In genomic region chr14:94805726-94806288, GRCh38 we compare ENCODE assay signal across 24 cellular contexts. TPM values are rescaled to one million over a fixed set of nuclear protein-coding genes. Genes with fewer than 3 reads are reported as not detected.
DNase-seq lines count a peak whose midpoint lies in the region; ATAC-seq and TF ChIP-seq lines count a peak whose summit lies in the region.
"Had no signal": no experiment of that assay in that cellular context is flagged by ENCODE, and none has a peak within 500 bp of the region (broad histone marks: within the 10 kb centered on the region; RNA-seq: fewer than 3 reads in every experiment).

No MANE protein-coding gene starts in this region.

- H3K4me3 Mint-ChIP-seq in type B pancreatic cell = no peak overlapping the region
- H3K4me3 Mint-ChIP-seq: CD14-positive monocyte, endodermal cell, T-helper 17 cell had no signal

- no peak for TF ChIP-seq POLR2A in prostate gland (IDR thresholded peaks at IDR 0.05)

- peaks cover 16% of the 10 kb centered on the region for H3K27me3 Mint-ChIP-seq in type B pancreatic cell

- no peaks in the 10 kb centered on the region for H3K36me3 Mint-ChIP-seq in type B pancreatic cell
- H3K36me3 Mint-ChIP-seq: CD14-positive monocyte had no signal

- H3K4me1 ChIP-seq in prostate gland (replicated peaks) = peaks cover 3% of the 10 kb centered on the region
- H3K4me1 ChIP-seq: heart left ventricle had no signal

- no peak for ATAC-seq in HG02970 (IDR thresholded peaks at IDR 0.05; ENCODE audit: low FRiP score, unreplicated experiment)
- ATAC-seq: heart left ventricle, left colon, T-helper 17 cell had no signal

- H3K36me3 ChIP-seq in MG63 (no peaks in the 10 kb centered on the region), prostate gland (no peaks in the 10 kb centered on the region)
- H3K36me3 ChIP-seq: ascending aorta, heart left ventricle, neutrophil had no signal

- peak; percentile 71 for DNase-seq in AG10803 (ENCODE audit: low read depth)
- peak; percentile 55 for DNase-seq in MG63
- DNase-seq in fibroblast of peridontal ligament (ENCODE audit: extremely low read depth) = peak; percentile 55
- DNase-seq in prostate gland (ENCODE audit: low spot score) = peak; percentile 76
- no peak for DNase-seq in dorsolateral prefrontal cortex
- no peak for DNase-seq in type B pancreatic cell (ENCODE audit: extremely low spot score, unreplicated experiment)
- no peak for DNase-seq in NCI-H510A (lab: John Stamatoyannopoulos, UW)
- DNase-seq: activated CD4-positive, alpha-beta T cell treated with anti-CD3 and anti-CD28 coated beads for 4 hours; activated naive CD4-positive, alpha-beta T cell treated with anti-CD3 and anti-CD28 coated beads, Interleukin-2, amount 50 U/mL, for 16 hours; endodermal cell; heart left ventricle; NCI-H1417; NCI-H2107; NCI-H524 treated with DMSO at 0.1 percent for 48 hours; stimulated activated CD4-positive, alpha-beta T cell treated with anti-CD3 and anti-CD28 coated beads, Interleukin-4, amount 100 ng/mL, for 24 hours; stimulated activated naive CD4-positive, alpha-beta T cell treated with Interleukin-2 at 50 U/mL for 16 hours; T-helper 17 cell; trophoblast cell had no signal

- no peak overlapping the region for H3K27ac ChIP-seq in prostate gland
- H3K27ac ChIP-seq in dorsolateral prefrontal cortex = no peak overlapping the region
- H3K27ac ChIP-seq: ascending aorta, neutrophil had no signal

- H3K27me3 ChIP-seq in MG63 = no peaks in the 10 kb centered on the region
- no peaks in the 10 kb centered on the region for H3K27me3 ChIP-seq in prostate gland (replicated peaks; ENCODE audit: insufficient read depth)
- peaks cover 0 to 9% (median 0%) of the 10 kb centered on the region in 45 donors for H3K27me3 ChIP-seq in dorsolateral prefrontal cortex
- H3K27me3 ChIP-seq: ascending aorta had no signal

- peaks cover 12% of the 10 kb centered on the region for H3K4me1 Mint-ChIP-seq in type B pancreatic cell (ENCODE audit: unreplicated experiment)
- H3K4me1 Mint-ChIP-seq: CD14-positive monocyte, T-helper 17 cell had no signal

- no peak overlapping the region for H3K27ac Mint-ChIP-seq in type B pancreatic cell
- H3K27ac Mint-ChIP-seq: CD14-positive monocyte, endodermal cell, T-helper 17 cell had no signal

- TF ChIP-seq CTCF in AG10803 (conservative IDR thresholded peaks at IDR 0.05; ENCODE audit: low read length) = no peak
- TF ChIP-seq CTCF in prostate gland (IDR thresholded peaks at IDR 0.05) = no peak
- TF ChIP-seq CTCF in dorsolateral prefrontal cortex (IDR thresholded peaks at IDR 0.05 in 54 of 56, conservative IDR thresholded peaks at IDR 0.05 in 2 of 56; ENCODE audit: low read depth in 1 of 56, partially characterized antibody in 56 of 56) = no peak
- no peak for TF ChIP-seq CTCF in type B pancreatic cell (conservative IDR thresholded peaks at IDR 0.05)

- H3K9me3 ChIP-seq in MG63 (no peaks in the 10 kb centered on the region), prostate gland (no peaks in the 10 kb centered on the region)
- H3K9me3 ChIP-seq: ascending aorta, heart left ventricle, neutrophil had no signal

- H3K4me3 ChIP-seq in AG10803 (ENCODE audit: low read length) (no peak overlapping the region), MG63 (no peak overlapping the region), prostate gland (no peak overlapping the region), dorsolateral prefrontal cortex (no peak overlapping the region)
- H3K4me3 ChIP-seq: ascending aorta, heart left ventricle had no signal

- no peaks in the 10 kb centered on the region for H3K9me3 Mint-ChIP-seq in type B pancreatic cell
- H3K9me3 Mint-ChIP-seq: CD14-positive monocyte, endodermal cell had no signal

- whole genome bisulfite sequencing in prostate gland = 7% methylated on average over 5 of the region's 5 CpGs

- intact Hi-C loops in prostate gland (cut with DNase I) (no loop called here), dorsolateral prefrontal cortex (cut with DNase I) (no loop called here)

RNA-seq across cellular contexts. Expression of gene GSC, which starts 35.9 kb away (rescaled TPM):
- 0.26 TPM in 1 of 2 replicates, not detected in the other for total RNA-seq in MG63 (2014; rRNA removed; shearing (Covaris generic); ENCODE audit: low replicate concordance)
- total RNA-seq in prostate gland (1 to 10 TPM; 2.7 to 3.6 TPM), dorsolateral prefrontal cortex (under 1 TPM in 7 of 120 experiments, not detected in 113; 0.38 to 0.77 (median 0.51) TPM), type B pancreatic cell (ENCODE audit: low replicate concordance) (1.0 and 16.2 TPM in 2 replicates)
- total RNA-seq: ascending aorta, left colon, RPMI7951 had no signal

Comparison
In these comparisons a context has a peak if more than half of its experiments do, and no peak if none do; other contexts are left out.
1. DNase-seq: peak in AG10803 (single experiment), MG63 (single experiment), fibroblast of peridontal ligament (single experiment) and prostate gland (single experiment); none in dorsolateral prefrontal cortex (0 of 10), type B pancreatic cell (single experiment) and NCI-H510A (single experiment).